Comparison of ENCODE assay signal across 1 cellular context in the genomic region with DNA sequence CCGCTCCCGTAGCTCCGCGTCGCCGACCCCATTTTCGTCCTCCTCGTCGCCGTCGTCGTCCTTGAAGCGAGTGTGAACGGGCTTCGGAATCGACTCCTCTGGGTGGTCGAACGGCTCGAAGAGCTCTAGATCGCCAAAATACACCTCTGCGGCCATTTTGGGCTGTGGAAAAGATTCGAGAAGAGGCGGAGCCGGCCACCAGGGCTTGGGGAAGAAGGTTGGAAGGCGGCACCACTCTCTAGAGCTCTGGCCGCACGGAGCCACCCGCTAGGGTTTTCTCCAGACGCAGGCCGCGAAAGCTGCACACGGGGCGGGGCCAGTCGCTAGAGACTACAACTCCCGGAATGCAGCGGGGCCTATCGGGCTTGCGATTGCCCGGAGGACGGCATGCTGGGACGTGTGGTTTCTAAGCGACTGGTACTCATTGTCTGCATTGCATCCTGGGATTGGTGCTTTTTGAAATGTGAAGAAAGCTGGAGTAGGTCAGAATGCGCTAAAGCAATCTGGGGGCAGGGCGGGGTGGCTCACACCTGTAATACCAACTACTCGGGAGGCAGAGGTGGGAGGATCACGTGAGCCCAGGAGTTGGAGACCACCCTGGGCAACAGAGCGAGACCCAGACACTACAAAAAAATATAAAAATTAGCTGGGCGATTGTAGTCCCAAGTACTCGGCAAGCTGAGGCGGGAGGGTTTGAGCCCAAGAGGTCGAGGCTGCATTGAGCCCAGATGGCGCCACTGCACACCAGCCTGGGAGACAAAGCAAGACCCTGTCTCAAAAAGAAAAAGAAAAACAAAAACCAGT.
A peak's percentile ranks its signal among the peaks of the same experiment; 100 is the strongest.
TF ChIP-seq lines count a peak whose summit lies in the region.

A gene (minus strand): TSS at position 248 of the 804 bp plus-strand sequence. CDS start 92 bp downstream, at position 156.

TF ChIP-seq in GM12878, 131 proteins besides CTCF, POLR2A, EP300 and RAD21 (continued from another document):
- TF ChIP-seq, protein P1, sequence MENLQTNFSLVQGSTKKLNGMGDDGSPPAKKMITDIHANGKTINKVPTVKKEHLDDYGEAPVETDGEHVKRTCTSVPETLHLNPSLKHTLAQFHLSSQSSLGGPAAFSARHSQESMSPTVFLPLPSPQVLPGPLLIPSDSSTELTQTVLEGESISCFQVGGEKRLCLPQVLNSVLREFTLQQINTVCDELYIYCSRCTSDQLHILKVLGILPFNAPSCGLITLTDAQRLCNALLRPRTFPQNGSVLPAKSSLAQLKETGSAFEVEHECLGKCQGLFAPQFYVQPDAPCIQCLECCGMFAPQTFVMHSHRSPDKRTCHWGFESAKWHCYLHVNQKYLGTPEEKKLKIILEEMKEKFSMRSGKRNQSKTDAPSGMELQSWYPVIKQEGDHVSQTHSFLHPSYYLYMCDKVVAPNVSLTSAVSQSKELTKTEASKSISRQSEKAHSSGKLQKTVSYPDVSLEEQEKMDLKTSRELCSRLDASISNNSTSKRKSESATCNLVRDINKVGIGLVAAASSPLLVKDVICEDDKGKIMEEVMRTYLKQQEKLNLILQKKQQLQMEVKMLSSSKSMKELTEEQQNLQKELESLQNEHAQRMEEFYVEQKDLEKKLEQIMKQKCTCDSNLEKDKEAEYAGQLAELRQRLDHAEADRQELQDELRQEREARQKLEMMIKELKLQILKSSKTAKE (IDR thresholded peaks at IDR 0.05; ENCODE audit: low read depth, poor library complexity, severe bottlenecking) = peak; percentile 63
- TF ChIP-seq, protein P2, sequence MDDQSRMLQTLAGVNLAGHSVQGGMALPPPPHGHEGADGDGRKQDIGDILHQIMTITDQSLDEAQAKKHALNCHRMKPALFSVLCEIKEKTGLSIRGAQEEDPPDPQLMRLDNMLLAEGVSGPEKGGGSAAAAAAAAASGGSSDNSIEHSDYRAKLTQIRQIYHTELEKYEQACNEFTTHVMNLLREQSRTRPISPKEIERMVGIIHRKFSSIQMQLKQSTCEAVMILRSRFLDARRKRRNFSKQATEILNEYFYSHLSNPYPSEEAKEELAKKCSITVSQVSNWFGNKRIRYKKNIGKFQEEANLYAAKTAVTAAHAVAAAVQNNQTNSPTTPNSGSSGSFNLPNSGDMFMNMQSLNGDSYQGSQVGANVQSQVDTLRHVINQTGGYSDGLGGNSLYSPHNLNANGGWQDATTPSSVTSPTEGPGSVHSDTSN (IDR thresholded peaks at IDR 0.05; ENCODE audit: insufficient replicate concordance, low read depth, low read length) = no peak
- no peak for TF ChIP-seq MEF2B (IDR thresholded peaks at IDR 0.05; ENCODE audit: partially characterized antibody, poor library complexity, severe bottlenecking)
- TF ChIP-seq ZNF622 (IDR thresholded peaks at IDR 0.05) = no peak
